In the genomic region with DNA sequence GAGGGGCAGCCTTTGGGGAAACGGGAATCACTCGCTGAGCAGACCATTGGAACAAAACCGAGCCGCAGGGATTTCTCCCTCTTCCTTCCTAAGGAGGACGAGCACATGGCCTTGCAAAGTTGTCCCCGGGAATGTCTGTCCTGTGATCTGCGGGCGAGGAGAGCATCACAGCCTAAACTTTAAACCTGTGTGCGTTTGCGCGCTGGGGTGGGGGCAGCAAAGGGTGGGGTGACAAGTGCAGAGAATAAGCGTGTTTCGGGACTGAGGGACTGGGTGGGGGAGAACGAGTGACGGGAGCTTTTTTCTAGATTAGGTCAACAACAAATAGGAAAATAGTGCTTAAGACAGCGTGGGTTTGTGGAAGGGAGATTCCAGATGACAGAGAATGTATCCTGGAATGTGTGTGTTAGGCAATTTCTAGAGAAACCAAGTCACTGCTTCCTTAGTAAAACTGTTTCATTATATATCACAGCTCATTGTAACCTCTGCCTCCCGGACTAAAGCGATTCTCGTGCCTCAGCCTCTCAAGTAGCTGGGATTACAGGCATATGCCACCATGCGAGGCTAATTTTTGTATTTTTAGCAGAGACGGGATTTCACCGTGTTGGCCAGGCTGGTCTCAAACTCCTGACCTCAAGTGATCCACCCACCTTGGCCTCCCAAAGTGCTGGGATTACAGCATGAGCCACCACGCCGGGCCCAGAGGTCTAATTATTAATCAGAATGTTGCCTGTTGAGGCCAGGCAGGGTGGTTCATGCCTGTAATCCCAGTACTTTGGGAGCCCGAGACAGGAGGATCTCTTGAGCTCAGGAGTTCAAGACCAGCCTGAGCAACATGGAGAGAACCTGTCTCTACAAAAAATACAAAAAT, we compare ENCODE assay signal across 8 cellular contexts. TPM values are rescaled to one million over a fixed set of nuclear protein-coding genes. Genes with fewer than 3 reads are reported as not detected.
DNase-seq lines count a peak whose midpoint lies in the region; ATAC-seq and TF ChIP-seq lines count a peak whose summit lies in the region.
"Not testable (repeated sequence)": the region's sequence is repeated elsewhere in the genome, so short reads cannot be mapped to it uniquely, and the experiment has no call there.

A gene (minus strand): TSS at position 169 of the 871 bp plus-strand sequence. CDS start 271 bp downstream, outside the sequence.

- H3K27me3 Mint-ChIP-seq in H9 (ENCODE audit: low read depth): peaks cover 40% of the 10 kb centered on the region
- H3K27me3 Mint-ChIP-seq in activated naive CD4-positive, alpha-beta T cell treated with anti-CD3 and anti-CD28 coated beads for 36 hours (ENCODE audit: low read depth): peaks cover 17% of the 10 kb centered on the region

- not testable (repeated sequence) for H3K27ac ChIP-seq in H9 (ENCODE audit: insufficient read length, low read depth, low read length); effector memory CD4-positive, alpha-beta T cell (ENCODE audit: insufficient read depth, low read length, poor library complexity, severe bottlenecking); iPS-18a (ENCODE audit: low read length); neural cell (ENCODE audit: low read length)
- peak within 1 kb of the TSS in 3 of 4 donors; percentile 4 to 55 (median 39) for H3K27ac ChIP-seq in Peyer's patch

- peak; percentile 40 for ATAC-seq in stimulated activated effector memory CD8-positive, alpha-beta T cell treated with anti-CD3 and anti-CD28 coated beads, Interleukin-12 subunit alpha, Interleukin-12 subunit beta, amount 100 ng/mL, for 72 hours

- H3K4me2 ChIP-seq in H9 (ENCODE audit: insufficient read depth, insufficient read length, low read length): peak within 1 kb of the TSS; percentile 95
- peak within 1 kb of the TSS; percentile 41 for H3K4me2 ChIP-seq in neural cell (ENCODE audit: low read length)

- H4K8ac ChIP-seq in H9 (replicated peaks; ENCODE audit: insufficient read length, low read depth, low read length): not testable (repeated sequence)

- H3K14ac ChIP-seq in H9 (ENCODE audit: insufficient read depth, low read length): peak within 1 kb of the TSS; percentile 19

- H2AFZ ChIP-seq in H9 (ENCODE audit: low read length): peak within 1 kb of the TSS; percentile 65
- H2AFZ ChIP-seq in neural cell (ENCODE audit: low read depth, low read length): not testable (repeated sequence)

- peaks cover 28 to 34% of the 10 kb centered on the region in 2 experiments for H3K4me1 Mint-ChIP-seq in H9
- peaks cover 30% of the 10 kb centered on the region for H3K4me1 Mint-ChIP-seq in activated naive CD4-positive, alpha-beta T cell treated with anti-CD3 and anti-CD28 coated beads for 36 hours (ENCODE audit: low read depth)
- peaks cover 35% of the 10 kb centered on the region for H3K4me1 Mint-ChIP-seq in stimulated activated effector memory CD8-positive, alpha-beta T cell treated with anti-CD3 and anti-CD28 coated beads, Interleukin-12 subunit alpha, Interleukin-12 subunit beta, amount 100 ng/mL, for 72 hours

- not testable (repeated sequence) for H4K5ac ChIP-seq in H9 (ENCODE audit: insufficient read length, low read depth, low read length)

- not testable (repeated sequence) for H2BK20ac ChIP-seq in H9 (ENCODE audit: low read depth, low read length, poor library complexity, severe bottlenecking)

- DNase-seq in AG10803 (ENCODE audit: low read depth): peak; percentile 79
- DNase-seq in H9: peak; percentile 55
- DNase-seq in Peyer's patch: peak in 1 of 3 donors; percentile 14
- DNase-seq in activated naive CD4-positive, alpha-beta T cell treated with anti-CD3 and anti-CD28 coated beads for 36 hours: peak; percentile 40
- DNase-seq in effector memory CD4-positive, alpha-beta T cell: not testable (repeated sequence)
- peak in 1 of 2 donors; percentile 65 for DNase-seq in stimulated activated effector memory CD8-positive, alpha-beta T cell treated with anti-CD3 and anti-CD28 coated beads, Interleukin-12 subunit alpha, Interleukin-12 subunit beta, amount 100 ng/mL, for 72 hours (ENCODE audit: low spot score in 2 of 2)

- H3K18ac ChIP-seq in H9 (ENCODE audit: insufficient read length, low read depth, low read length): peak within 1 kb of the TSS; percentile 17

- H3K4me1 ChIP-seq in H9 (ENCODE audit: insufficient read depth, low read length): not testable (repeated sequence)
- H3K4me1 ChIP-seq in Peyer's patch (peaks cover 0 to 24% (median 2%) of the 10 kb centered on the region in 4 donors), iPS-18a (ENCODE audit: control insufficient read depth, low read depth, low read length) (peaks cover 18% of the 10 kb centered on the region)
- peaks cover 20% of the 10 kb centered on the region for H3K4me1 ChIP-seq in effector memory CD4-positive, alpha-beta T cell (ENCODE audit: control insufficient read depth, insufficient read depth, low read length, poor library complexity, severe bottlenecking)

- not testable (repeated sequence) for H3K79me2 ChIP-seq in H9 (ENCODE audit: insufficient read depth, low read length); neural cell (replicated peaks; ENCODE audit: insufficient read depth, low read length)

- not testable (repeated sequence) for H3K36me3 Mint-ChIP-seq in H9 (ENCODE audit: insufficient read depth in 1 of 3, low read depth in 3 of 3); activated naive CD4-positive, alpha-beta T cell treated with anti-CD3 and anti-CD28 coated beads for 36 hours (ENCODE audit: low read depth)
- peaks cover 29% of the 10 kb centered on the region for H3K36me3 Mint-ChIP-seq in stimulated activated effector memory CD8-positive, alpha-beta T cell treated with anti-CD3 and anti-CD28 coated beads, Interleukin-12 subunit alpha, Interleukin-12 subunit beta, amount 100 ng/mL, for 72 hours

- H3K27ac Mint-ChIP-seq in H9: peak within 1 kb of the TSS in 1 of 3 experiments; percentile 19; a peak in 3 of 7 replicates
- not testable (repeated sequence) for H3K27ac Mint-ChIP-seq in activated naive CD4-positive, alpha-beta T cell treated with anti-CD3 and anti-CD28 coated beads for 36 hours
- peak within 1 kb of the TSS; percentile 88 for H3K27ac Mint-ChIP-seq in stimulated activated effector memory CD8-positive, alpha-beta T cell treated with anti-CD3 and anti-CD28 coated beads, Interleukin-12 subunit alpha, Interleukin-12 subunit beta, amount 100 ng/mL, for 72 hours

- intact Hi-C loops in activated naive CD4-positive, alpha-beta T cell treated with anti-CD3 and anti-CD28 coated beads for 36 hours (cut with micrococcal nuclease): loop anchor here (10.0 kb wide), 2 partner anchors 172 to 622 kb away; a partner anchor contains a TSS

- H3K9ac ChIP-seq in H9 (ENCODE audit: extremely low read depth, insufficient read length, low read length) (peak within 1 kb of the TSS; percentile 38), iPS-18a (ENCODE audit: low read length) (peak within 1 kb of the TSS; percentile 13)
- not testable (repeated sequence) for H3K9ac ChIP-seq in neural cell (ENCODE audit: low read length)

- not testable (repeated sequence) for H3K9me2 ChIP-seq in neural cell (ENCODE audit: insufficient read depth, low read length)

- H2BK5ac ChIP-seq in H9 (ENCODE audit: insufficient read length, low read length): not testable (repeated sequence)

- H3K23ac ChIP-seq in H9 (ENCODE audit: insufficient read length, low read depth, low read length): not testable (repeated sequence)

- TF ChIP-seq CTCF in AG10803 (conservative IDR thresholded peaks at IDR 0.05; ENCODE audit: low read length); H9 (conservative IDR thresholded peaks at IDR 0.05); Peyer's patch (IDR thresholded peaks at IDR 0.05); neural cell (IDR thresholded peaks at IDR 0.05; ENCODE audit: poor library complexity, severe bottlenecking): not testable (repeated sequence)

- H2AK5ac ChIP-seq in H9 (ENCODE audit: insufficient read length, low read length): not testable (repeated sequence)

- not testable (repeated sequence) for H3K27me3 ChIP-seq in H9 (ENCODE audit: insufficient read depth, low read length); Peyer's patch; effector memory CD4-positive, alpha-beta T cell (replicated peaks; ENCODE audit: control insufficient read depth, insufficient read depth, low read length, poor library complexity, severe bottlenecking)
- H3K27me3 ChIP-seq in iPS-18a (ENCODE audit: control insufficient read depth, insufficient read depth, low read length) (peaks cover 33% of the 10 kb centered on the region), neural cell (ENCODE audit: insufficient read depth, low read depth, low read length) (peaks cover 22% of the 10 kb centered on the region)

- not testable (repeated sequence) for TF ChIP-seq RAD21 in neural cell (conservative IDR thresholded peaks at IDR 0.05)

- H2BK120ac ChIP-seq in H9 (ENCODE audit: low read depth, low read length, poor library complexity, severe bottlenecking): not testable (repeated sequence)

- H3K56ac ChIP-seq in H9 (ENCODE audit: insufficient read length, low read depth, low read length): not testable (repeated sequence)

- peak within 1 kb of the TSS; percentile 78 to 92 for H3K4me3 Mint-ChIP-seq in H9
- H3K4me3 Mint-ChIP-seq in activated naive CD4-positive, alpha-beta T cell treated with anti-CD3 and anti-CD28 coated beads for 36 hours: peak within 1 kb of the TSS; percentile 78
- H3K4me3 Mint-ChIP-seq in stimulated activated effector memory CD8-positive, alpha-beta T cell treated with anti-CD3 and anti-CD28 coated beads, Interleukin-12 subunit alpha, Interleukin-12 subunit beta, amount 100 ng/mL, for 72 hours: peak within 1 kb of the TSS; percentile 87

- H3K9me3 Mint-ChIP-seq in H9; activated naive CD4-positive, alpha-beta T cell treated with anti-CD3 and anti-CD28 coated beads for 36 hours; stimulated activated effector memory CD8-positive, alpha-beta T cell treated with anti-CD3 and anti-CD28 coated beads, Interleukin-12 subunit alpha, Interleukin-12 subunit beta, amount 100 ng/mL, for 72 hours: not testable (repeated sequence)

- H3K4me3 ChIP-seq in AG10803 (ENCODE audit: low read length) (peak within 1 kb of the TSS; percentile 64), Peyer's patch (peak within 1 kb of the TSS; percentile 43 to 68 (median 54)), iPS-18a (ENCODE audit: low read length) (peak within 1 kb of the TSS; percentile 70), neural cell (ENCODE audit: low read length) (peak within 1 kb of the TSS; percentile 61)
- H3K4me3 ChIP-seq in effector memory CD4-positive, alpha-beta T cell (ENCODE audit: insufficient read depth, low read depth, low read length, poor library complexity, severe bottlenecking): peak within 1 kb of the TSS; percentile 69

- H3T11ph ChIP-seq in H9 (ENCODE audit: low read length): not testable (repeated sequence)

- H3K9me3 ChIP-seq in H9 (ENCODE audit: control insufficient read depth, low read depth, low read length); Peyer's patch; effector memory CD4-positive, alpha-beta T cell (ENCODE audit: control insufficient read depth, low read length); iPS-18a (ENCODE audit: control insufficient read depth, low read depth, low read length); neural cell (ENCODE audit: low read length): not testable (repeated sequence)

- not testable (repeated sequence) for H3K36me3 ChIP-seq in Peyer's patch; effector memory CD4-positive, alpha-beta T cell (ENCODE audit: control insufficient read depth, insufficient read depth, low read length); iPS-18a (ENCODE audit: control insufficient read depth, low read depth, low read length); neural cell (ENCODE audit: insufficient read depth, low read length)

- H2BK15ac ChIP-seq in H9 (ENCODE audit: low read depth, low read length): not testable (repeated sequence)

- not testable (repeated sequence) for H2BK12ac ChIP-seq in H9 (ENCODE audit: insufficient read length, low read depth, low read length)

- WGBS in H9 (ENCODE audit: extremely low coverage, insufficient read length, low lambda C conversion rate): no CpG with 5 or more reads among the region's 25 CpGs

- H4K20me1 ChIP-seq in H9 (ENCODE audit: control insufficient read depth, insufficient read depth, insufficient read length); neural cell (ENCODE audit: insufficient read depth): not testable (repeated sequence)

- not testable (repeated sequence) for H3K4ac ChIP-seq in H9 (ENCODE audit: low read depth, low read length)

- CTCF ChIA-PET in activated naive CD4-positive, alpha-beta T cell treated with anti-CD3 and anti-CD28 coated beads for 36 hours (lab: Charles Lee): interaction anchor here (0.7 to 1.3 kb wide), 4 partner anchors 12 to 331 kb away, joined by 3 to 4 read pairs (median 4); no protein-coding TSS in a partner anchor

- TF ChIP-seq EP300 in neural cell (conservative IDR thresholded peaks at IDR 0.05; ENCODE audit: poor library complexity, severe bottlenecking): not testable (repeated sequence)

- H3K79me1 ChIP-seq in H9 (ENCODE audit: insufficient read depth, low read depth, low read length, poor library complexity, severe bottlenecking): not testable (repeated sequence)

- TF ChIP-seq POLR2A in Peyer's patch (IDR thresholded peaks at IDR 0.05): not testable (repeated sequence)

- peaks cover 14% of the 10 kb centered on the region for H3K23me2 ChIP-seq in H9 (ENCODE audit: insufficient read length, low read depth, low read length, poor library complexity, severe bottlenecking)

- not testable (repeated sequence) for H4K91ac ChIP-seq in H9 (ENCODE audit: insufficient read length, low read depth, low read length)

- not testable (repeated sequence) for H3F3A ChIP-seq in neural cell (ENCODE audit: insufficient read depth, low read length, poor library complexity, severe bottlenecking)

RNA-seq across cellular contexts. Expression of the gene that starts here (rescaled TPM):
- total RNA-seq in H9 (2021): 11.0 and 12.3 TPM in 2 replicates
- total RNA-seq in Peyer's patch: 10 to 100 TPM in 2 of 4 donors, 1 to 10 TPM in 2; 5.0 to 13.0 (median 9.5) TPM
- total RNA-seq in activated naive CD4-positive, alpha-beta T cell treated with anti-CD3 and anti-CD28 coated beads for 36 hours: 1 to 10 TPM; 9.4 to 9.7 TPM
- 49.5 and 54.5 TPM in 2 replicates for polyA plus RNA-seq in neural cell
- polyA minus RNA-seq in neural cell: 31.7 and 32.1 TPM in 2 replicates
